In genomic region chr7:106057962-106058901, GRCh38 we compare ENCODE assay signal across 8 cellular contexts. TPM values are rescaled to one million over a fixed set of nuclear protein-coding genes. Genes with fewer than 3 reads are reported as not detected.
DNase-seq lines count a peak whose midpoint lies in the region; ATAC-seq and TF ChIP-seq lines count a peak whose summit lies in the region.

No MANE protein-coding gene starts in this region.

- H3K27ac Mint-ChIP-seq in type B pancreatic cell = peak overlapping the region; percentile 2

- H3K4me3 Mint-ChIP-seq in type B pancreatic cell = no peak overlapping the region

- peaks cover 3% of the 10 kb centered on the region for H3K36me3 Mint-ChIP-seq in type B pancreatic cell

- in situ Hi-C loops in SK-MEL-5 (cut with HindIII; ENCODE audit: low pct_unique_long_range_greater_than_20kb, low sequenced_read_pairs) = no loop called here

- no peaks in the 10 kb centered on the region for H3K9me3 Mint-ChIP-seq in type B pancreatic cell

- H3K4me1 Mint-ChIP-seq in type B pancreatic cell (ENCODE audit: unreplicated experiment) = peaks cover 22% of the 10 kb centered on the region

- peaks cover 3% of the 10 kb centered on the region for H3K27me3 Mint-ChIP-seq in type B pancreatic cell

- DNase-seq in C1 segment of cervical spinal cord (lab: John Stamatoyannopoulos, UW) = peak in 13 of 14 donors; percentile 16 to 96 (median 88)
- peak; percentile 69 for DNase-seq in SK-MEL-5 (ENCODE audit: low read depth, low spot score)
- peak; percentile 81 for DNase-seq in islet precursor cell
- DNase-seq in type B pancreatic cell (ENCODE audit: extremely low spot score, unreplicated experiment) = no peak
- no peak for DNase-seq in activated effector memory CD4-positive, alpha-beta T cell treated with Interleukin-2 at 50 U/mL for 16 hours
- no peak for DNase-seq in activated CD8-positive, alpha-beta memory T cell treated with anti-CD3 and anti-CD28 coated beads, Interleukin-2, amount 50 U/mL, for 48 hours

- peak; percentile 59 for TF ChIP-seq POLR2A in GM19193 (IDR thresholded peaks at IDR 0.05; ENCODE audit: extremely low read depth, insufficient read depth, insufficient read length)

- TF ChIP-seq CTCF in type B pancreatic cell (conservative IDR thresholded peaks at IDR 0.05) = no peak

- peak; percentile 58 for ATAC-seq in HG03108 (IDR thresholded peaks at IDR 0.05; ENCODE audit: unreplicated experiment)

RNA-seq across cellular contexts. Expression of gene SYPL1, which starts 53.9 kb away (rescaled TPM):
- total RNA-seq in SK-MEL-5 (2014; rRNA removed; shearing (Covaris generic)) = 47.4 and 47.7 TPM in 2 replicates
- polyA plus RNA-seq in SK-MEL-5 (2015; cell fraction: cytosol; rRNA removed) = 113 and 135 TPM in 2 replicates
- polyA plus RNA-seq in SK-MEL-5 (2015; cell fraction: nucleus; rRNA removed) = 28.0 and 46.1 TPM in 2 replicates
- 59.0 and 83.6 TPM in 2 replicates for total RNA-seq in type B pancreatic cell (ENCODE audit: low replicate concordance)

Comparison
In these comparisons a context has a peak if more than half of its experiments do, and no peak if none do; other contexts are left out.
1. DNase-seq: peak in C1 segment of cervical spinal cord (13 of 14), SK-MEL-5 (single experiment) and islet precursor cell (single experiment); none in type B pancreatic cell (single experiment), activated effector memory CD4-positive, alpha-beta T cell treated with Interleukin-2 at 50 U/mL for 16 hours (single experiment) and activated CD8-positive, alpha-beta memory T cell treated with anti-CD3 and anti-CD28 coated beads, Interleukin-2, amount 50 U/mL, for 48 hours (single experiment).